ENCODE assay signal across 12 cellular contexts in genomic region chr1:173405758-173406344, GRCh38.
DNase-seq lines count a peak whose midpoint lies in the region; ATAC-seq, FAIRE-seq and TF ChIP-seq lines count a peak whose summit lies in the region.
"Had no signal": no experiment of that assay in that cellular context is flagged by ENCODE, and none has a peak within 500 bp of the region (broad histone marks: within the 10 kb centered on the region; RNA-seq: fewer than 3 reads in every experiment).

No MANE protein-coding gene starts in this region.

- peak; percentile 50 to 70; a peak in 3 of 6 replicates for ATAC-seq in A549
- ATAC-seq: activated naive CD8-positive, alpha-beta T cell treated with anti-CD3 and anti-CD28 coated beads, Interleukin-2, amount 50 U/mL, for 24 hours; stimulated activated naive B cell treated with anti-CD40 and anti-IgM and Interleukin-4, amounts not matched to agents 10 μg/mL and 1 μg/mL and 100 μg/mL, for 72 hours had no signal

- intact Hi-C loops in esophagus squamous epithelium (cut with DNase I): no loop called here

- no peak for FAIRE-seq in A549 (lab: Jason Lieb, UNC)
- FAIRE-seq in GM12892 (lab: Jason Lieb, UNC): no peak

- H3K27me3 ChIP-seq in esophagus squamous epithelium: no peaks in the 10 kb centered on the region

- TF ChIP-seq CTCF in A549 (IDR thresholded peaks at IDR 0.05) (no peak), RWPE1 (conservative IDR thresholded peaks at IDR 0.05; ENCODE audit: low read depth) (no peak), esophagus squamous epithelium (IDR thresholded peaks at IDR 0.05) (no peak), GM13977 (IDR thresholded peaks at IDR 0.05; ENCODE audit: extremely low read depth, insufficient read depth, missing control alignments) (no peak)

- no peak for TF ChIP-seq POLR2A in A549 (IDR thresholded peaks at IDR 0.05; ENCODE audit: low read length)
- TF ChIP-seq POLR2A in esophagus squamous epithelium (IDR thresholded peaks at IDR 0.05): no peak
- TF ChIP-seq POLR2A in GM12892 (IDR thresholded peaks at IDR 0.05; ENCODE audit: low read depth, low read length): no peak

- in situ Hi-C loops in GM13977 (cut with MboI; ENCODE audit: low pct_unique_long_range_greater_than_20kb, low sequenced_read_pairs, unreplicated experiment): loop anchor here (10.0 to 25.0 kb wide), 2 partner anchors 51 to 144 kb away; no protein-coding TSS in a partner anchor

- POLR2A ChIA-PET in A549 (lab: Yijun Ruan, JAX): no interaction called here
- POLR2A ChIA-PET in RWPE1 (lab: Yijun Ruan, JAX; ENCODE audit: low non-redundant PET): no interaction called here

- H3K9me3 ChIP-seq in A549: no peaks in the 10 kb centered on the region
- H3K9me3 ChIP-seq in esophagus squamous epithelium: no peaks in the 10 kb centered on the region

- no peaks in the 10 kb centered on the region for H3K36me3 ChIP-seq in esophagus squamous epithelium

- DNase-seq in A549 (ENCODE audit: low read depth in 1 of 2, low spot score in 1 of 2): peak in 1 of 2 experiments; percentile 24
- peak; percentile 61 for DNase-seq in GM03348 (ENCODE audit: low spot score)
- peak; percentile 72 for DNase-seq in RWPE1 (ENCODE audit: low spot score)
- DNase-seq in fibroblast of peridontal ligament (ENCODE audit: extremely low read depth): peak; percentile 76
- DNase-seq in esophagus squamous epithelium (lab: John Stamatoyannopoulos, UW): no peak
- DNase-seq in GM12892 (ENCODE audit: insufficient read length): no peak
- no peak for DNase-seq in retina
- DNase-seq in GM13977 (ENCODE audit: low spot score): no peak
- DNase-seq: activated naive CD8-positive, alpha-beta T cell treated with anti-CD3 and anti-CD28 coated beads, Interleukin-2, amount 50 U/mL, for 24 hours; NCI-H1694; stimulated activated CD4-positive, alpha-beta T cell treated with anti-CD3 and anti-CD28 coated beads, Interleukin-1b, Interleukin-23, amount 100 ng/mL, for 48 hours; stimulated activated naive B cell treated with anti-CD40 and anti-IgM and Interleukin-4, amounts not matched to agents 10 μg/mL and 1 μg/mL and 100 μg/mL, for 72 hours had no signal

- CTCF ChIA-PET in A549 (lab: Yijun Ruan, JAX): interaction anchor here (1.8 kb wide), 1 partner anchor 14 kb away, joined by 5 read pairs; no protein-coding TSS in a partner anchor
- CTCF ChIA-PET in RWPE1 (lab: Yijun Ruan, JAX): interaction anchor here (0.6 kb wide), 1 partner anchor 14 kb away, joined by 3 read pairs; no protein-coding TSS in a partner anchor

- 36% methylated on average over 3 of the region's 3 CpGs for WGBS in A549 (ENCODE audit: missing lambda C conversion rate)
- 33 to 39% methylated on average over 3 of the region's 3 CpGs for WGBS in esophagus squamous epithelium, 2 donors

- no peak for TF ChIP-seq EP300 in A549 (IDR thresholded peaks at IDR 0.05)

- no peak overlapping the region for H3K27ac ChIP-seq in A549
- H3K27ac ChIP-seq in RWPE1: no peak overlapping the region
- no peak overlapping the region for H3K27ac ChIP-seq in esophagus squamous epithelium

- TF ChIP-seq RAD21 in A549 (conservative IDR thresholded peaks at IDR 0.05 in 1 of 2, IDR thresholded peaks at IDR 0.05 in 1 of 2): no peak

- H3K4me2 ChIP-seq in A549: peak overlapping the region; percentile 66; the same call in 2 of the 3 replicates

- peaks cover 17% of the 10 kb centered on the region for H3K4me1 ChIP-seq in A549
- H3K4me1 ChIP-seq in esophagus squamous epithelium: peaks cover 0 to 20% (median 4%) of the 10 kb centered on the region in 3 donors

- H3K4me3 ChIP-seq in A549 (no peak overlapping the region), esophagus squamous epithelium (no peak overlapping the region)

TF ChIP-seq in A549, 52 proteins besides CTCF, POLR2A, EP300 and RAD21:
- peak; percentile 63 for TF ChIP-seq MAX (IDR thresholded peaks at IDR 0.05)
- peak; percentile 77 to 84; a peak in 3 of 4 replicates for TF ChIP-seq CEBPB (IDR thresholded peaks at IDR 0.05)
- TF ChIP-seq FOSB (CRISPR knock-in tag; IDR thresholded peaks at IDR 0.05): no peak
- no peak for TF ChIP-seq FOSL2 (IDR thresholded peaks at IDR 0.05)
- 0 out of 2 replicates have a peak, but pooled peaks have one; percentile 28 for TF ChIP-seq FOSL2 (CRISPR knock-in tag; IDR thresholded peaks at IDR 0.05)

Comparison
In these comparisons a context has a peak if more than half of its experiments do, and no peak if none do; other contexts are left out.
1. DNase-seq: peak in GM03348 (single experiment), RWPE1 (single experiment) and fibroblast of peridontal ligament (single experiment); none in esophagus squamous epithelium (single experiment), GM12892 (single experiment), retina (single experiment) and GM13977 (single experiment).